In genomic region chr20:44586289-44586911, GRCh38 we compare ENCODE assay signal across 1 cellular context.
TF ChIP-seq lines count a peak whose summit lies in the region.

No MANE protein-coding gene starts in this region.

TF ChIP-seq in GM12878, 131 proteins besides CTCF, POLR2A, EP300 and RAD21 (continues in another document):
- TF ChIP-seq REST (IDR thresholded peaks at IDR 0.05; ENCODE audit: low read depth, low read length), result no peak
- no peak for TF ChIP-seq CEBPB (IDR thresholded peaks at IDR 0.05; ENCODE audit: borderline replicate concordance in 1 of 2, low read depth in 2 of 2, low read length in 2 of 2)
- TF ChIP-seq STAT3 (IDR thresholded peaks at IDR 0.05; ENCODE audit: low read depth, low read length), result no peak
- no peak for TF ChIP-seq USF1 (IDR thresholded peaks at IDR 0.05; ENCODE audit: borderline replicate concordance, extremely low read length, insufficient read depth, low read depth, low read length)
- peak; percentile 19; the same call in 1 of the 2 replicates for TF ChIP-seq CREB1 (IDR thresholded peaks at IDR 0.05; ENCODE audit: low read depth)
- no peak for TF ChIP-seq BCL3 (IDR thresholded peaks at IDR 0.05; ENCODE audit: borderline replicate concordance, insufficient read depth, low read depth, low read length, poor library complexity, severe bottlenecking)
- 0 out of 2 replicates have a peak, but pooled peaks have one; percentile 30 for TF ChIP-seq CHD1 (IDR thresholded peaks at IDR 0.05; ENCODE audit: low read depth, low read length)
- no peak for TF ChIP-seq FOXK2 (IDR thresholded peaks at IDR 0.05)
- peak; percentile 83 for TF ChIP-seq SKIL (IDR thresholded peaks at IDR 0.05; ENCODE audit: low read depth, poor library complexity, severe bottlenecking)
- peak; percentile 55; the same call in 1 of the 2 replicates for TF ChIP-seq MTA3 (IDR thresholded peaks at IDR 0.05; ENCODE audit: borderline replicate concordance, low read length)
- TF ChIP-seq BACH1 (IDR thresholded peaks at IDR 0.05; ENCODE audit: borderline replicate concordance), result peak; percentile 67; the same call in 1 of the 2 replicates
- peak; percentile 86 for TF ChIP-seq TCF12 (IDR thresholded peaks at IDR 0.05; ENCODE audit: low read depth, low read length)
- peak; percentile 71 to 89 for TF ChIP-seq IKZF2 (IDR thresholded peaks at IDR 0.05)
- no peak for TF ChIP-seq CEBPZ (IDR thresholded peaks at IDR 0.05; ENCODE audit: low read depth, low read length)
- TF ChIP-seq PML (IDR thresholded peaks at IDR 0.05; ENCODE audit: low read length), result peak; percentile 78; the same call in 1 of the 2 replicates
- TF ChIP-seq BHLHE40 (IDR thresholded peaks at IDR 0.05; ENCODE audit: borderline replicate concordance in 1 of 2, low read depth in 2 of 2, low read length in 1 of 2), result peak; percentile 70 to 71; a peak in 3 of 4 replicates
- TF ChIP-seq MLLT1 (IDR thresholded peaks at IDR 0.05), result peak; percentile 44
- peak; percentile 28 for TF ChIP-seq SMAD1 (IDR thresholded peaks at IDR 0.05; ENCODE audit: low read depth, partially characterized antibody)
- peak; percentile 89; the same call in 2 of the 3 replicates for TF ChIP-seq POU2F2 (IDR thresholded peaks at IDR 0.05; ENCODE audit: borderline replicate concordance, low read depth, low read length)
- TF ChIP-seq ZBTB40 (IDR thresholded peaks at IDR 0.05; ENCODE audit: borderline replicate concordance), result 0 out of 2 replicates have a peak, but pooled peaks have one; percentile 9
- TF ChIP-seq CREM (IDR thresholded peaks at IDR 0.05; ENCODE audit: low read depth), result peak; percentile 62
- peak; percentile 91 for TF ChIP-seq YY1 (IDR thresholded peaks at IDR 0.05; ENCODE audit: low read depth, low read length)
- TF ChIP-seq ZNF24 (IDR thresholded peaks at IDR 0.05), result peak; percentile 62; the same call in 1 of the 2 replicates
- TF ChIP-seq ATF7 (IDR thresholded peaks at IDR 0.05; ENCODE audit: low read depth), result peak; percentile 75; the same call in 1 of the 2 replicates
- peak; percentile 87 for TF ChIP-seq PKNOX1 (IDR thresholded peaks at IDR 0.05)
- TF ChIP-seq JUNB (IDR thresholded peaks at IDR 0.05), result peak; percentile 54
- TF ChIP-seq DPF2 (IDR thresholded peaks at IDR 0.05), result peak; percentile 91
- peak; percentile 61; the same call in 1 of the 2 replicates for TF ChIP-seq TBL1XR1 (IDR thresholded peaks at IDR 0.05; ENCODE audit: low read depth, low read length)
- peak; percentile 95 for TF ChIP-seq MTA2 (IDR thresholded peaks at IDR 0.05; ENCODE audit: low read depth)
- peak; percentile 26; the same call in 1 of the 2 replicates for TF ChIP-seq BMI1 (IDR thresholded peaks at IDR 0.05; ENCODE audit: borderline replicate concordance)
- TF ChIP-seq PBX3 (IDR thresholded peaks at IDR 0.05; ENCODE audit: insufficient replicate concordance, low read depth, low read length), result no peak
- TF ChIP-seq MAX (IDR thresholded peaks at IDR 0.05; ENCODE audit: low read depth, low read length), result peak; percentile 24; the same call in 1 of the 2 replicates
- 0 out of 2 replicates have a peak, but pooled peaks have one; percentile 30 for TF ChIP-seq ZBED1 (IDR thresholded peaks at IDR 0.05; ENCODE audit: borderline replicate concordance)
- TF ChIP-seq TCF3 (IDR thresholded peaks at IDR 0.05; ENCODE audit: borderline replicate concordance, insufficient read depth, low read depth, low read length), result peak; percentile 73; the same call in 1 of the 2 replicates
